ENCODE assay signal across 12 cellular contexts in the genomic region with DNA sequence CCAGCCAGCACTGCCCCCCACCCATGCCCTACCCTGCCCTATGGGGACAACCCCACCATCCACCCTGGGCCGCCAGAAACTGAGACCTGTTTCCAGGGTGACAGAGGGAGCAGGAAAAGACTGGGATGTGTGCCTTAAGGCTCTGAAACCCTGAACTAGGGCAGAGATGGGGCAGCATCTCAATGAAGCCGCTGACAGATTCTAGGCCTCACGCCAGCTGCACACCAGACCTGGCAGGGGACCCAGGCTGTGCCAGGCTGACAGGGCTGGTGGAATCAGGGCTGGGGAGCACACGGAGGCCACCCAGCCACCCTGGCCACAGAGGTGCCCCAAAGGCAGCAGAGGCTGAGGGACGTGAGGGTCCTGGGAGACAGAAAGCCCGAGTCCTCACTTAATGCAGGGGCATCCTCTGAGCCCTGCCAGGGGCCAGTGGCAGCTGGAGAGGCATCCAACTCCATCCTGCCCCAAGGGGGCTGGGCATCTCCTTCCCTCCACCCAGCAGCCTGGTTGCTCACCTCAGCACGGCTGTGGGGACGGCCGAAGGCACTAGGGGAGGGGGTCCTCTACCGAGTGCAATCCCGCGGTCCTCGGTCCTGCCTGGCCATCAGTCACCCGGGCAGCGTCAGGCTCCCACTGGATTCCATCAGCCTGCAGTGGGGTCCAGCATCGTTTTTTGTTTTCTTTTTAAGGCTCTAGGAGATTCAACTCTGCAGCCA.
A peak's percentile ranks its signal among the peaks of the same experiment; 100 is the strongest.
DNase-seq lines count a peak whose midpoint lies in the region; ATAC-seq and TF ChIP-seq lines count a peak whose summit lies in the region.
"Had no signal": no experiment of that assay in that cellular context is flagged by ENCODE, and none has a peak within 500 bp of the region (broad histone marks: within the 10 kb centered on the region; RNA-seq: fewer than 3 reads in every experiment).

No MANE protein-coding gene starts in this region.

- peak; percentile 37 for DNase-seq in CD14-positive monocyte (ENCODE audit: low spot score)
- DNase-seq in NCI-H2171 (lab: John Stamatoyannopoulos, UW) = peak; percentile 42
- DNase-seq in dorsolateral prefrontal cortex = peak; percentile 80 to 95 (median 86)
- DNase-seq in neuronal stem cell (ENCODE audit: low spot score) = no peak
- DNase-seq in lower leg skin (ENCODE audit: low spot score in 2 of 2) = no peak
- DNase-seq in amniotic stem cell (lab: John Stamatoyannopoulos, UW) = no peak
- no peak for DNase-seq in upper lobe of left lung
- DNase-seq: activated CD4-positive, alpha-beta T cell treated with anti-CD3 and anti-CD28 coated beads, Interleukin-2, amount 10 ng/mL, durations not matched to agents 24 days and 14 days; activated naive CD4-positive, alpha-beta T cell treated with anti-CD3 and anti-CD28 coated beads, Interleukin-2, amount 50 U/mL, for 16 hours; NCI-H187 had no signal

- H3K4me1 Mint-ChIP-seq in CD14-positive monocyte = peaks cover 44% of the 10 kb centered on the region

- H3K27me3 Mint-ChIP-seq in CD14-positive monocyte (ENCODE audit: low read depth in 3 of 3) = peaks cover 3 to 10% (median 3%) of the 10 kb centered on the region in 3 donors

- no peak overlapping the region for H4K8ac ChIP-seq in neuronal stem cell (ENCODE audit: low read depth, low read length)

- H3K27ac Mint-ChIP-seq in CD14-positive monocyte = no peak overlapping the region
- H3K27ac Mint-ChIP-seq: activated CD4-positive, alpha-beta T cell treated with anti-CD3 and anti-CD28 coated beads, Interleukin-2, amount 10 ng/mL, durations not matched to agents 24 days and 14 days had no signal

- peak overlapping the region; percentile 42 for H3K14ac ChIP-seq in neuronal stem cell (ENCODE audit: low read length)

- H3K36me3 ChIP-seq in neuronal stem cell (replicated peaks in 1 of 2; ENCODE audit: control insufficient read depth in 2 of 2, insufficient read depth in 2 of 2, low read length in 2 of 2) (no peaks in the 10 kb centered on the region), upper lobe of left lung (no peaks in the 10 kb centered on the region)

- H3K4me3 ChIP-seq in dorsolateral prefrontal cortex (peak overlapping the region in 18 of 59 donors; percentile 1 to 43 (median 12)), neuronal stem cell (ENCODE audit: low read length in 2 of 2) (no peak overlapping the region), lower leg skin (ENCODE audit: low read depth, poor library complexity, severe bottlenecking) (no peak overlapping the region), upper lobe of left lung (no peak overlapping the region)

- peak overlapping the region; percentile 48 for H2BK12ac ChIP-seq in neuronal stem cell (ENCODE audit: low read length)

- peak overlapping the region; percentile 78 for H2BK5ac ChIP-seq in neuronal stem cell (ENCODE audit: low read length)

- peaks cover 0 to 8% (median 3%) of the 10 kb centered on the region in 7 donors for H3K9me3 Mint-ChIP-seq in CD14-positive monocyte

- no peaks in the 10 kb centered on the region for H3K36me3 Mint-ChIP-seq in CD14-positive monocyte

- peaks cover 25% of the 10 kb centered on the region in 2 donors for H3K4me1 ChIP-seq in neuronal stem cell (ENCODE audit: control insufficient read depth in 2 of 2, insufficient read depth in 1 of 2, low read depth in 1 of 2, low read length in 2 of 2)
- H3K4me1 ChIP-seq in upper lobe of left lung = peaks cover 8 to 22% (median 13%) of the 10 kb centered on the region in 4 donors

- peak overlapping the region; percentile 50 for H2BK120ac ChIP-seq in neuronal stem cell (ENCODE audit: low read depth, low read length)

- peak overlapping the region; percentile 34 for H2BK15ac ChIP-seq in neuronal stem cell (ENCODE audit: low read length)

- no peak overlapping the region for H4K91ac ChIP-seq in neuronal stem cell (ENCODE audit: low read depth, low read length, poor library complexity)

- no peak overlapping the region for H3K4me3 Mint-ChIP-seq in CD14-positive monocyte
- H3K4me3 Mint-ChIP-seq: activated CD4-positive, alpha-beta T cell treated with anti-CD3 and anti-CD28 coated beads, Interleukin-2, amount 10 ng/mL, durations not matched to agents 24 days and 14 days had no signal

- H3K27me3 ChIP-seq in dorsolateral prefrontal cortex (no peaks in the 10 kb centered on the region), neuronal stem cell (ENCODE audit: control insufficient read depth in 3 of 3, insufficient read depth in 3 of 3, low read depth in 1 of 3, low read length in 3 of 3) (no peaks in the 10 kb centered on the region), upper lobe of left lung (no peaks in the 10 kb centered on the region)

- no peak overlapping the region for H3K4me2 ChIP-seq in neuronal stem cell (ENCODE audit: insufficient read depth, low read length, poor library complexity, severe bottlenecking)

- TF ChIP-seq CTCF in CD14-positive monocyte (IDR thresholded peaks at IDR 0.05) = no peak
- peak in 3 of 56 donors; percentile 15 to 27 (median 19) for TF ChIP-seq CTCF in dorsolateral prefrontal cortex (IDR thresholded peaks at IDR 0.05 in 54 of 56, conservative IDR thresholded peaks at IDR 0.05 in 2 of 56; ENCODE audit: low read depth in 1 of 56, partially characterized antibody in 56 of 56)
- no peak for TF ChIP-seq CTCF in lower leg skin (IDR thresholded peaks at IDR 0.05)
- no peak for TF ChIP-seq CTCF in upper lobe of left lung (IDR thresholded peaks at IDR 0.05)

- H2AFZ ChIP-seq in neuronal stem cell (ENCODE audit: low read length) = peak overlapping the region; percentile 42

- H3K18ac ChIP-seq in neuronal stem cell (ENCODE audit: low read length) = peak overlapping the region; percentile 93

- no peaks in the 10 kb centered on the region for H3K79me1 ChIP-seq in neuronal stem cell (ENCODE audit: low read depth, low read length)

- peak overlapping the region; percentile 5 for H3K9ac ChIP-seq in neuronal stem cell (ENCODE audit: low read depth, low read length, poor library complexity)

- no CpG with 5 or more reads among the region's 16 CpGs for WGBS in neuronal stem cell (ENCODE audit: extremely low coverage in 2 of 2, insufficient read length in 2 of 2, insufficient replicate concordance in 1 of 2), 2 donors
- 66 to 68% methylated on average over 16 of the region's 16 CpGs for WGBS in lower leg skin, 2 donors
- 82 to 91% methylated on average over 11 to 16 of the region's 16 CpGs for WGBS in upper lobe of left lung, 2 donors

- no peak overlapping the region for H3K23ac ChIP-seq in neuronal stem cell (ENCODE audit: low read depth, low read length, poor library complexity)

- intact Hi-C loops in CD14-positive monocyte (cut with micrococcal nuclease) (no loop called here), dorsolateral prefrontal cortex (cut with DNase I) (loop anchor here (2.0 kb wide), 1 partner anchor 44 kb away; no protein-coding TSS in a partner anchor), lower leg skin (cut with DNase I; ENCODE audit: low total_unique reads) (no loop called here)

- H3K4ac ChIP-seq in neuronal stem cell (ENCODE audit: low read length) = no peak overlapping the region

- peaks cover 0 to 6% of the 10 kb centered on the region in 2 donors for H3K9me3 ChIP-seq in neuronal stem cell (replicated peaks in 1 of 2; ENCODE audit: control insufficient read depth in 2 of 2, insufficient read depth in 1 of 2, low read depth in 1 of 2, low read length in 2 of 2)
- no peaks in the 10 kb centered on the region for H3K9me3 ChIP-seq in upper lobe of left lung

- H3K27ac ChIP-seq in dorsolateral prefrontal cortex = peak overlapping the region; percentile 26 to 88 (median 73)
- no peak overlapping the region for H3K27ac ChIP-seq in neuronal stem cell (replicated peaks; ENCODE audit: low read length)
- no peak overlapping the region for H3K27ac ChIP-seq in upper lobe of left lung
- H3K27ac ChIP-seq: C4-2B had no signal

- H2AK5ac ChIP-seq in neuronal stem cell (ENCODE audit: low read depth, low read length) = peak overlapping the region; percentile 44

- TF ChIP-seq POLR2A in lower leg skin (IDR thresholded peaks at IDR 0.05) (no peak), upper lobe of left lung (IDR thresholded peaks at IDR 0.05) (no peak)

- no peak for TF ChIP-seq EP300 in upper lobe of left lung (IDR thresholded peaks at IDR 0.05)

- no peak for ATAC-seq in HG03108 (IDR thresholded peaks at IDR 0.05; ENCODE audit: unreplicated experiment)
- no peak for ATAC-seq in upper lobe of left lung (ENCODE audit: low FRiP score in 2 of 2)

Comparison
In these comparisons a context has a peak if more than half of its experiments do, and no peak if none do; other contexts are left out.
1. DNase-seq: peak in CD14-positive monocyte (single experiment), NCI-H2171 (single experiment) and dorsolateral prefrontal cortex (10 of 10); none in neuronal stem cell (single experiment), lower leg skin (0 of 2), amniotic stem cell (single experiment) and upper lobe of left lung (0 of 2).
2. H3K27ac ChIP-seq: peak in dorsolateral prefrontal cortex (59 of 59); none in neuronal stem cell (single experiment) and upper lobe of left lung (0 of 4).
3. intact Hi-C loops: an anchor here in dorsolateral prefrontal cortex (2.0 kb wide); none called in CD14-positive monocyte and lower leg skin.